11 cellular contexts compared by ENCODE assay signal in the genomic region with DNA sequence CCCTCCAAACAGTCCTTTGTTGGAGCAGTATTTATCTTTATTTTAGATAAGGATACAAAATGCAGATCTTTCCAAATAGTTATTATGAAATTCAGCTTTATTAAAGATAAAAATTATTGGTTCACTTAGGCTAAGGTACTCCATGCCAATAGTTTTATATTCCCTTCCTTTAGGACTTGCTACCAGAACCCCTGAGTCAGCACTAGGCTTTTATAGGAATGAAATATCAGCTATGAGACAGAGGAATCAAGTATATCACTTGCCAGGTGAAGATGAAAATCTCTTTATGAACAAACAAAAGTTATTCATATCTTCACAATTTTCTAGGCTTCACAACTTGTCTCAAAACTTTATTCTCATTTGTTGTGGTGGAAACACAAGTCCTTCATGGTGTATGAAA.
"Had no signal": no experiment of that assay in that cellular context is flagged by ENCODE, and none has a peak within 500 bp of the region (broad histone marks: within the 10 kb centered on the region; RNA-seq: fewer than 3 reads in every experiment).

No MANE protein-coding gene starts in this region.

- DNase-seq: GM23248, GOT3, H7, H9, HCEC 1CT, HFFc6 had no signal

- FAIRE-seq: H1, H54 had no signal

- ATAC-seq: GM23338, HCT116 had no signal

- H3K4me2 ChIP-seq: GM23338 had no signal

- H2AFZ ChIP-seq: GM23248, GM23338 had no signal

- H3K27ac ChIP-seq: GM23248 had no signal

- H3K36me3 ChIP-seq: HAP-1 had no signal

- H3K9me3 ChIP-seq: HAP-1 had no signal

- H3K4me3 ChIP-seq: GM23248, GM23338, HAP-1 had no signal

- H3K9ac ChIP-seq: GM23248 had no signal

- H3K4me1 ChIP-seq: HAP-1 had no signal
